ENCODE assay signal across 18 cellular contexts in the genomic region with DNA sequence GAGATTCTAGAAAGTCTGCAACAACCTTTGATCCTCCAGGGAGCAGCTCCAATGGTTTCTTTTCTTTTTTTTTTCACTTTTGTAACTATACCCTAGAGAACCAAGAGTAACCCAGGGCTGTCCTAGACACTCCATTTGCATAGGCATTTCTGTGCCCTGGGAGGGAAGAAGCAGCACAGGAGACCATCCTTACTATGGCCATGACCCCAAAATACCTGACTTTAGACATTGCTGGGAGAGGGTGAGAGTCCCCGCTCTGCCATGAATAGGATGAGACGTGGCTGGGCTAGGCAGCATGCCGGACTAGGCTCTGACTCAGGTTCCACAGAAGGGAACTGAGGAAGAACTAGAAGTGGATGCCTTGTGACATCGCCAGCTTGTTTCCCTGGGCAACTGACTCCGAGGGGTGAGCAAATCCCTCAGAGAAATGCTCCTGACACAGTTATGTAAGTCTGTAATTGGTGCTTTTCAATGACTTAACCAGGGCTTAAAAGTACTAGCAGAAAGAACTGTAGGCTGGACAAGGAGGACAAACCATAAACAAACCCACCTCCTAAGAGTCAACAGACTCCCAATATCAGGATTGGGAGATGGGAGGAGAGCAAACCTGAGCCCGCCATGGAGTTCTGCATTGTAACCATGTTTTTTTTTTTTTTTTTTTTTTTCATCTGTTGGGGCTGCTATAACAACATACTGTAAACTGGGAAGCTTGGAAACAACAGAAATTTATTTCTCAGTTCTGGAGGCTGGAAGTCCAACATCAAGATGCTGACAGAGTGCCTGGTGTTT. TPM values are rescaled to one million over a fixed set of nuclear protein-coding genes. Genes with fewer than 3 reads are reported as not detected.
A peak's percentile ranks its signal among the peaks of the same experiment; 100 is the strongest.
DNase-seq lines count a peak whose midpoint lies in the region; ATAC-seq and TF ChIP-seq lines count a peak whose summit lies in the region.
"Had no signal": no experiment of that assay in that cellular context is flagged by ENCODE, and none has a peak within 500 bp of the region (broad histone marks: within the 10 kb centered on the region; RNA-seq: fewer than 3 reads in every experiment).

No MANE protein-coding gene starts in this region.

- H3K4me2 ChIP-seq in mesendoderm (ENCODE audit: low read length), result no peak overlapping the region

- H3K27ac ChIP-seq in colonic mucosa (peak overlapping the region; percentile 77), mesendoderm (ENCODE audit: low read depth, low read length) (no peak overlapping the region), stomach (peak overlapping the region; percentile 62 to 85 (median 73))
- H3K27ac ChIP-seq: ascending aorta, prostate gland, SK-N-MC had no signal

- H4K5ac ChIP-seq in mesendoderm (ENCODE audit: low read length), result no peak overlapping the region

- no peak overlapping the region for H4K8ac ChIP-seq in mesendoderm (ENCODE audit: low read depth, low read length)

- no peak overlapping the region for H3K4me3 ChIP-seq in colonic mucosa
- H3K4me3 ChIP-seq in mesendoderm (ENCODE audit: low read length), result no peak overlapping the region
- H3K4me3 ChIP-seq in stomach, result no peak overlapping the region
- H3K4me3 ChIP-seq: ascending aorta, GM12878, prostate gland, SK-N-MC, tibial nerve had no signal

- H3K27me3 Mint-ChIP-seq in activated T-cell treated with anti-CD3 and anti-CD28 coated beads, Interleukin-2, amount 50 U/mL, for 24 hours, result peaks cover 2% of the 10 kb centered on the region

- H3K9ac ChIP-seq in colonic mucosa (ENCODE audit: low read depth in 2 of 2, low read length in 2 of 2), result peak overlapping the region in 1 of 2 donors; percentile 49
- no peak overlapping the region for H3K9ac ChIP-seq in mesendoderm (ENCODE audit: low read length)

- no peak overlapping the region for H3K18ac ChIP-seq in mesendoderm (ENCODE audit: low read length)

- H3K4me1 ChIP-seq in colonic mucosa (no peaks in the 10 kb centered on the region), mesendoderm (ENCODE audit: control insufficient read depth, low read depth, low read length) (peaks cover 22% of the 10 kb centered on the region), stomach (peaks cover 0 to 11% (median 7%) of the 10 kb centered on the region in 4 donors)
- H3K4me1 ChIP-seq: ascending aorta, prostate gland had no signal

- H3K27ac Mint-ChIP-seq in activated T-cell treated with anti-CD3 and anti-CD28 coated beads, Interleukin-2, amount 50 U/mL, for 24 hours, result no peak overlapping the region
- H3K27ac Mint-ChIP-seq: activated CD4-positive, alpha-beta memory T cell treated with anti-CD3 and anti-CD28 coated beads, Interleukin-2, amount 10 ng/mL, durations not matched to agents 7 days and 5 days; activated T-helper 17 cell treated with anti-CD3 and anti-CD28 coated beads, Interleukin-2, amount 50 U/mL, for 72 hours had no signal

- intact Hi-C loops in colonic mucosa (cut with DNase I) (no loop called here), stomach (cut with DNase I; ENCODE audit: low total_unique reads) (no loop called here)

- H3K79me2 ChIP-seq in mesendoderm (ENCODE audit: control insufficient read depth, insufficient read depth, low read length), result no peaks in the 10 kb centered on the region

- no peak for ATAC-seq in GM19328 (IDR thresholded peaks at IDR 0.05; ENCODE audit: unreplicated experiment)
- ATAC-seq in GM18861 (IDR thresholded peaks at IDR 0.05; ENCODE audit: unreplicated experiment), result no peak
- ATAC-seq: activated T-helper 17 cell treated with anti-CD3 and anti-CD28 coated beads, Interleukin-2, amount 50 U/mL, for 72 hours; GM12878 had no signal

- no CpG with 5 or more reads among the region's 6 CpGs for WGBS in mesendoderm (ENCODE audit: extremely low coverage, insufficient coverage, low lambda C conversion rate)
- 82 to 90% (median 85%) methylated on average over 6 of the region's 6 CpGs for WGBS in stomach, 5 donors

- no peak for TF ChIP-seq EP300 in stomach (IDR thresholded peaks at IDR 0.05)

- H3K4me1 Mint-ChIP-seq in activated T-cell treated with anti-CD3 and anti-CD28 coated beads, Interleukin-2, amount 50 U/mL, for 24 hours (ENCODE audit: low read depth), result no peaks in the 10 kb centered on the region
- H3K4me1 Mint-ChIP-seq: activated CD4-positive, alpha-beta memory T cell treated with anti-CD3 and anti-CD28 coated beads, Interleukin-2, amount 10 ng/mL, durations not matched to agents 7 days and 5 days had no signal

- H2BK15ac ChIP-seq in mesendoderm (replicated peaks; ENCODE audit: low read depth), result no peak overlapping the region

- no peak overlapping the region for H2BK120ac ChIP-seq in mesendoderm (ENCODE audit: low read depth, low read length)

- no peaks in the 10 kb centered on the region for H3K9me3 ChIP-seq in colonic mucosa
- no peaks in the 10 kb centered on the region for H3K9me3 ChIP-seq in stomach
- H3K9me3 ChIP-seq: ascending aorta, prostate gland, tibial nerve had no signal

- no peaks in the 10 kb centered on the region for H3K36me3 Mint-ChIP-seq in activated T-cell treated with anti-CD3 and anti-CD28 coated beads, Interleukin-2, amount 50 U/mL, for 24 hours (ENCODE audit: low read depth)

- H2BK5ac ChIP-seq in mesendoderm (ENCODE audit: low read length), result peak overlapping the region; percentile 54

- H3K27me3 ChIP-seq in colonic mucosa, result no peaks in the 10 kb centered on the region
- no peaks in the 10 kb centered on the region for H3K27me3 ChIP-seq in mesendoderm (ENCODE audit: insufficient read depth, low read length, poor library complexity)
- no peaks in the 10 kb centered on the region for H3K27me3 ChIP-seq in stomach
- H3K27me3 ChIP-seq: ascending aorta, tibial nerve had no signal

- peak overlapping the region; percentile 41 for H2AK5ac ChIP-seq in mesendoderm (ENCODE audit: low read length)

- no peak overlapping the region for H3K4ac ChIP-seq in mesendoderm (ENCODE audit: low read depth, low read length)

- no peak overlapping the region for H3K23ac ChIP-seq in mesendoderm (ENCODE audit: low read length)

- no peaks in the 10 kb centered on the region for H3K79me1 ChIP-seq in mesendoderm (ENCODE audit: low read length)

- H3K4me3 Mint-ChIP-seq in activated T-cell treated with anti-CD3 and anti-CD28 coated beads, Interleukin-2, amount 50 U/mL, for 24 hours, result no peak overlapping the region
- H3K4me3 Mint-ChIP-seq: activated CD4-positive, alpha-beta memory T cell treated with anti-CD3 and anti-CD28 coated beads, Interleukin-2, amount 10 ng/mL, durations not matched to agents 7 days and 5 days; activated T-helper 17 cell treated with anti-CD3 and anti-CD28 coated beads, Interleukin-2, amount 50 U/mL, for 72 hours had no signal

- DNase-seq in MV-4-11 (lab: John Stamatoyannopoulos, UW), result peak; percentile 34
- peak; percentile 44 for DNase-seq in colonic mucosa
- DNase-seq in mesendoderm, result no peak
- no peak for DNase-seq in stomach
- DNase-seq in activated T-cell treated with anti-CD3 and anti-CD28 coated beads, Interleukin-2, amount 50 U/mL, for 24 hours, result no peak
- no peak for DNase-seq in DMS53 treated with DMSO at 0.1 percent for 48 hours (lab: John Stamatoyannopoulos, UW; ENCODE audit: unreplicated experiment)
- DNase-seq: activated CD4-positive, alpha-beta memory T cell treated with anti-CD3 and anti-CD28 coated beads, Interleukin-2, amount 10 ng/mL, durations not matched to agents 7 days and 5 days; effector CD4-positive, alpha-beta T cell; foreskin fibroblast; stimulated activated CD4-positive, alpha-beta T cell treated with anti-CD3 and anti-CD28 coated beads, Interleukin-1b, Interleukin-23, amount 100 ng/mL, for 48 hours had no signal

- TF ChIP-seq POLR2A in stomach (IDR thresholded peaks at IDR 0.05), result no peak

- no peaks in the 10 kb centered on the region for H3K36me3 ChIP-seq in colonic mucosa
- no peaks in the 10 kb centered on the region for H3K36me3 ChIP-seq in mesendoderm (ENCODE audit: control insufficient read depth, insufficient read depth, low read length)
- no peaks in the 10 kb centered on the region for H3K36me3 ChIP-seq in stomach
- H3K36me3 ChIP-seq: ascending aorta, prostate gland, tibial nerve had no signal

- TF ChIP-seq CTCF in colonic mucosa (IDR thresholded peaks at IDR 0.05), result no peak
- no peak for TF ChIP-seq CTCF in stomach (IDR thresholded peaks at IDR 0.05)

- peak overlapping the region; percentile 46 for H3K56ac ChIP-seq in mesendoderm (ENCODE audit: low read length)

- H3K9me3 Mint-ChIP-seq in activated T-cell treated with anti-CD3 and anti-CD28 coated beads, Interleukin-2, amount 50 U/mL, for 24 hours, result no peaks in the 10 kb centered on the region
- H3K9me3 Mint-ChIP-seq: activated CD4-positive, alpha-beta memory T cell treated with anti-CD3 and anti-CD28 coated beads, Interleukin-2, amount 10 ng/mL, durations not matched to agents 7 days and 5 days; activated T-helper 17 cell treated with anti-CD3 and anti-CD28 coated beads, Interleukin-2, amount 50 U/mL, for 72 hours had no signal

RNA-seq across cellular contexts. Expression of gene ADTRP, which starts 0.9 kb away (rescaled TPM):
- total RNA-seq in colonic mucosa (10 to 100 TPM; 56.6 to 79.9 TPM), stomach (10 to 100 TPM; 18.7 to 63.6 (median 31.9) TPM)
- polyA plus RNA-seq in mesendoderm (2013, experiment 1 of 2), result 0.41 TPM
- 0.36 TPM for polyA plus RNA-seq in mesendoderm (2013, experiment 2 of 2)
- 10 to 100 TPM in 2 of 3 donors, 1 to 10 TPM in 1; 3.9 to 14.8 (median 10.0) TPM for polyA plus RNA-seq in stomach
- total RNA-seq: ascending aorta, tibial nerve had no signal

Comparison
In these comparisons a context has a peak if more than half of its experiments do, and no peak if none do; other contexts are left out.
1. DNase-seq: peak in MV-4-11 (single experiment) and colonic mucosa (single experiment); none in mesendoderm (single experiment), stomach (single experiment), activated T-cell treated with anti-CD3 and anti-CD28 coated beads, Interleukin-2, amount 50 U/mL, for 24 hours (single experiment) and DMS53 treated with DMSO at 0.1 percent for 48 hours (single experiment).